ENCODE assay signal across 10 cellular contexts in genomic region chr4:107991945-107992625, GRCh38. TPM values are rescaled to one million over a fixed set of nuclear protein-coding genes. Genes with fewer than 3 reads are reported as not detected.
DNase-seq lines count a peak whose midpoint lies in the region; ATAC-seq and TF ChIP-seq lines count a peak whose summit lies in the region.
"Had no signal": no experiment of that assay in that cellular context is flagged by ENCODE, and none has a peak within 500 bp of the region (broad histone marks: within the 10 kb centered on the region; RNA-seq: fewer than 3 reads in every experiment).

No MANE protein-coding gene starts in this region.

- H3K4me1 ChIP-seq in fibroblast of lung (ENCODE audit: control insufficient read depth, extremely low read depth, insufficient read depth, low read length) (peaks cover 5% of the 10 kb centered on the region), stomach (peaks cover 36 to 87% (median 57%) of the 10 kb centered on the region in 4 donors), spleen (peaks cover 20 to 70% (median 48%) of the 10 kb centered on the region in 6 donors)
- H3K4me1 ChIP-seq: prostate gland had no signal

- H2AFZ ChIP-seq in fibroblast of lung (ENCODE audit: low read length): no peak overlapping the region

- no peak for DNase-seq in activated T-cell treated with anti-CD3 and anti-CD28 coated beads, Interleukin-2, amount 50 U/mL, for 72 hours
- DNase-seq in activated T-cell treated with anti-CD3 and anti-CD28 coated beads, Interleukin-2, amount 50 U/mL, for 1 hour: no peak
- no peak for DNase-seq in SK-N-MC (ENCODE audit: low read depth, low spot score)
- DNase-seq in fibroblast of lung (ENCODE audit: low read depth in 2 of 2): peak; percentile 23 to 69
- no peak for DNase-seq in stomach
- no peak for DNase-seq in spleen
- no peak for DNase-seq in activated CD4-positive, alpha-beta T cell treated with anti-CD3 and anti-CD28 coated beads for 48 hours

- H3K4me3 Mint-ChIP-seq in activated T-cell treated with anti-CD3 and anti-CD28 coated beads, Interleukin-2, amount 50 U/mL, for 72 hours: peak overlapping the region; percentile 87 to 97

- H3K36me3 Mint-ChIP-seq in activated T-cell treated with anti-CD3 and anti-CD28 coated beads, Interleukin-2, amount 50 U/mL, for 72 hours (ENCODE audit: insufficient read depth in 2 of 2): peaks cover 0 to 5% of the 10 kb centered on the region in 2 donors

- H4K20me1 ChIP-seq in fibroblast of lung (ENCODE audit: control insufficient read depth, extremely low read depth, insufficient read depth, low read length): no peaks in the 10 kb centered on the region

- TF ChIP-seq POLR2A in stomach (IDR thresholded peaks at IDR 0.05) (no peak), spleen (IDR thresholded peaks at IDR 0.05) (no peak)

- peaks cover 37% of the 10 kb centered on the region for H3K36me3 ChIP-seq in SK-N-MC (ENCODE audit: insufficient read depth, low read length)
- H3K36me3 ChIP-seq in fibroblast of lung (ENCODE audit: control insufficient read depth, insufficient read depth, low read length): no peaks in the 10 kb centered on the region
- H3K36me3 ChIP-seq in stomach: no peaks in the 10 kb centered on the region
- peaks cover 0 to 12% (median 0%) of the 10 kb centered on the region in 6 donors for H3K36me3 ChIP-seq in spleen
- H3K36me3 ChIP-seq: prostate gland had no signal

- H3K79me2 ChIP-seq in fibroblast of lung (ENCODE audit: control insufficient read depth, insufficient read depth, low read length): peaks cover 9% of the 10 kb centered on the region

- ATAC-seq in activated T-cell treated with anti-CD3 and anti-CD28 coated beads, Interleukin-2, amount 50 U/mL, for 72 hours (replicated peaks in 1 of 2): no peak
- ATAC-seq in GM19324 (IDR thresholded peaks at IDR 0.05; ENCODE audit: low FRiP score, unreplicated experiment): no peak
- ATAC-seq: HCT116 had no signal

- H3K9me3 Mint-ChIP-seq in activated T-cell treated with anti-CD3 and anti-CD28 coated beads, Interleukin-2, amount 50 U/mL, for 72 hours: no peaks in the 10 kb centered on the region

- 49 to 61% (median 59%) methylated on average over 3 of the region's 3 CpGs for WGBS in stomach, 5 donors
- 67 to 80% (median 71%) methylated on average over 3 of the region's 3 CpGs for WGBS in spleen, 5 donors

- H3K4me1 Mint-ChIP-seq in activated T-cell treated with anti-CD3 and anti-CD28 coated beads, Interleukin-2, amount 50 U/mL, for 72 hours (ENCODE audit: low read depth): peaks cover 80% of the 10 kb centered on the region

- no peaks in the 10 kb centered on the region for H3K27me3 Mint-ChIP-seq in activated T-cell treated with anti-CD3 and anti-CD28 coated beads, Interleukin-2, amount 50 U/mL, for 72 hours (ENCODE audit: low read depth)

- H3K9me3 ChIP-seq in SK-N-MC (ENCODE audit: low read depth, low read length): no peaks in the 10 kb centered on the region
- no peaks in the 10 kb centered on the region for H3K9me3 ChIP-seq in fibroblast of lung (ENCODE audit: control insufficient read depth, insufficient read depth, low read depth, low read length)
- H3K9me3 ChIP-seq in stomach: no peaks in the 10 kb centered on the region
- H3K9me3 ChIP-seq in spleen: no peaks in the 10 kb centered on the region
- H3K9me3 ChIP-seq: prostate gland had no signal

- TF ChIP-seq CTCF in fibroblast of lung (conservative IDR thresholded peaks at IDR 0.05 in 1 of 2, IDR thresholded peaks at IDR 0.05 in 1 of 2; ENCODE audit: low read depth in 1 of 2, low read length in 2 of 2) (no peak), stomach (IDR thresholded peaks at IDR 0.05) (no peak), spleen (IDR thresholded peaks at IDR 0.05 in 8 of 11, conservative IDR thresholded peaks at IDR 0.05 in 3 of 11) (no peak)

- no peak overlapping the region for H3K4me2 ChIP-seq in fibroblast of lung (ENCODE audit: extremely low read depth, insufficient read depth, low read length)

- H3K27me3 ChIP-seq in fibroblast of lung (ENCODE audit: control insufficient read depth, insufficient read depth, low read length) (no peaks in the 10 kb centered on the region), stomach (no peaks in the 10 kb centered on the region), spleen (replicated peaks in 1 of 7) (no peaks in the 10 kb centered on the region)

- no peak for TF ChIP-seq EP300 in stomach (IDR thresholded peaks at IDR 0.05)

- H3K4me3 ChIP-seq in SK-N-MC (peak overlapping the region; percentile 96), fibroblast of lung (replicated peaks in 1 of 4; ENCODE audit: control extremely low read depth in 1 of 4, insufficient read depth in 1 of 4, low read depth in 3 of 4, low read length in 4 of 4) (no peak overlapping the region), stomach (peak overlapping the region in 3 of 4 donors; percentile 79 to 88 (median 83)), spleen (no peak overlapping the region)
- H3K4me3 ChIP-seq: prostate gland had no signal

- H3K9ac ChIP-seq in SK-N-MC (ENCODE audit: insufficient read length): peak overlapping the region; percentile 7
- H3K9ac ChIP-seq in fibroblast of lung (ENCODE audit: insufficient read depth, low read length): no peak overlapping the region

- no peak overlapping the region for H3K27ac Mint-ChIP-seq in activated T-cell treated with anti-CD3 and anti-CD28 coated beads, Interleukin-2, amount 50 U/mL, for 72 hours

- intact Hi-C loops in stomach (cut with DNase I; ENCODE audit: low total_unique reads) (no loop called here), spleen (cut with DNase I; ENCODE audit: low total_unique reads) (loop anchor here (5.0 kb wide), 1 partner anchor 60 kb away; the partner anchor contains the start of gene CYP2U1)

- H3K27ac ChIP-seq in SK-N-MC: no peak overlapping the region
- no peak overlapping the region for H3K27ac ChIP-seq in fibroblast of lung (ENCODE audit: insufficient read depth, low read length)
- H3K27ac ChIP-seq in stomach: peak overlapping the region in 3 of 5 donors; percentile 16 to 95 (median 95)
- H3K27ac ChIP-seq in spleen: no peak overlapping the region
- H3K27ac ChIP-seq: prostate gland had no signal

RNA-seq across cellular contexts. Expression of gene HADH, which starts 2.4 kb away (rescaled TPM):
- 10 to 100 TPM; 35.7 to 45.7 TPM for total RNA-seq in activated T-cell treated with anti-CD3 and anti-CD28 coated beads, Interleukin-2, amount 50 U/mL, for 72 hours
- total RNA-seq in fibroblast of lung (10.3 and 16.7 TPM in 2 replicates), stomach (100 to 1,000 TPM in 2 of 5 donors, 10 to 100 TPM in 3; 51.6 to 118 (median 64.7) TPM), spleen (10 to 100 TPM; 24.4 to 39.9 (median 27.6) TPM)
- polyA plus RNA-seq in fibroblast of lung (29.7 and 37.5 TPM in 2 replicates), stomach (10 to 100 TPM; 59.6 to 70.3 (median 64.8) TPM), spleen (10 to 100 TPM; 30.3 to 31.5 (median 31.3) TPM)
- 22.9 and 36.2 TPM in 2 replicates for polyA plus RNA-seq in fibroblast of lung (2012)
- polyA minus RNA-seq in fibroblast of lung (ENCODE audit: low replicate concordance): 8.3 and 14.3 TPM in 2 replicates

Comparison
In these comparisons a context has a peak if more than half of its experiments do, and no peak if none do; other contexts are left out.
1. DNase-seq: peak in fibroblast of lung (2 of 2); none in activated T-cell treated with anti-CD3 and anti-CD28 coated beads, Interleukin-2, amount 50 U/mL, for 72 hours (0 of 2), activated T-cell treated with anti-CD3 and anti-CD28 coated beads, Interleukin-2, amount 50 U/mL, for 1 hour (single experiment), SK-N-MC (single experiment), stomach (single experiment), spleen (single experiment) and activated CD4-positive, alpha-beta T cell treated with anti-CD3 and anti-CD28 coated beads for 48 hours (single experiment).
2. H3K27ac ChIP-seq: peak in stomach (3 of 5); none in SK-N-MC (single experiment), fibroblast of lung (single experiment) and spleen (0 of 8).
3. H3K4me3 ChIP-seq: peak in SK-N-MC (single experiment) and stomach (3 of 4); none in fibroblast of lung (0 of 4) and spleen (0 of 8).